ENCODE assay signal across 8 cellular contexts in genomic region chr22:31495343-31495742, GRCh38. TPM values are rescaled to one million over a fixed set of nuclear protein-coding genes. Genes with fewer than 3 reads are reported as not detected.
DNase-seq lines count a peak whose midpoint lies in the region; ATAC-seq and TF ChIP-seq lines count a peak whose summit lies in the region.

No MANE protein-coding gene starts in this region.

- no peaks in the 10 kb centered on the region for H3K27me3 Mint-ChIP-seq in natural killer cell treated with Interleukin-12 subunit alpha and Interleukin-12 subunit beta and Interleukin-15 and Interleukin-18, amount 100 ng/mL, for 72 hours

- peaks cover 20 to 23% of the 10 kb centered on the region in 2 donors for H3K4me1 Mint-ChIP-seq in natural killer cell treated with Interleukin-12 subunit alpha and Interleukin-12 subunit beta and Interleukin-15 and Interleukin-18, amount 100 ng/mL, for 72 hours (ENCODE audit: low read depth in 2 of 2)

- H3K9ac ChIP-seq in BLaER1 treated with 17β-estradiol and CSF1 and Interleukin-3, amounts not matched to agents 10 nM and 100 nM = peak overlapping the region; percentile 71 to 85 (median 84); a peak in 21 of 22 replicates
- H3K9ac ChIP-seq in Loucy (ENCODE audit: low read depth, low read length, poor library complexity, severe bottlenecking) = peak overlapping the region; percentile 71

- peaks cover 0 to 14% (median 10%) of the 10 kb centered on the region in 11 experiments; a peak in 16 of 22 replicates for H3K9me3 ChIP-seq in BLaER1 treated with 17β-estradiol and CSF1 and Interleukin-3, amounts not matched to agents 10 nM and 100 nM (replicated peaks in 1 of 11)
- no peaks in the 10 kb centered on the region for H3K9me3 ChIP-seq in Loucy (ENCODE audit: insufficient read depth, low read depth, low read length)

- peaks cover 41% of the 10 kb centered on the region for H3K79me2 ChIP-seq in Loucy (ENCODE audit: insufficient read depth, low read length)

- H3K36me3 Mint-ChIP-seq in natural killer cell treated with Interleukin-12 subunit alpha and Interleukin-12 subunit beta and Interleukin-15 and Interleukin-18, amount 100 ng/mL, for 72 hours = peaks cover 8% of the 10 kb centered on the region

- in situ Hi-C loops in GM13976 (cut with MboI; ENCODE audit: low sequenced_read_pairs, unreplicated experiment) = no loop called here

- TF ChIP-seq CTCF in Loucy (conservative IDR thresholded peaks at IDR 0.05; ENCODE audit: low read length) (no peak), GM13976 (IDR thresholded peaks at IDR 0.05; ENCODE audit: borderline replicate concordance, control extremely low read depth, extremely low read depth, insufficient read depth, missing control alignments) (no peak)

- no peak for DNase-seq in natural killer cell treated with Interleukin-12 subunit alpha and Interleukin-12 subunit beta and Interleukin-15 and Interleukin-18, amount 100 ng/mL, for 72 hours (ENCODE audit: low spot score)
- DNase-seq in activated gamma-delta T cell (lab: John Stamatoyannopoulos, UW) (no peak), HK-2 (ENCODE audit: unreplicated experiment) (no peak), GM13976 (ENCODE audit: low spot score) (no peak), dermis blood vessel endothelial cell (no peak)

- peak overlapping the region; percentile 94 for H2AFZ ChIP-seq in Loucy (ENCODE audit: low read length)

- peak overlapping the region; percentile 79 to 83 for H3K27ac Mint-ChIP-seq in natural killer cell treated with Interleukin-12 subunit alpha and Interleukin-12 subunit beta and Interleukin-15 and Interleukin-18, amount 100 ng/mL, for 72 hours

- H3K4me3 Mint-ChIP-seq in natural killer cell treated with Interleukin-12 subunit alpha and Interleukin-12 subunit beta and Interleukin-15 and Interleukin-18, amount 100 ng/mL, for 72 hours = peak overlapping the region; percentile 89

- H3K9me3 Mint-ChIP-seq in natural killer cell treated with Interleukin-12 subunit alpha and Interleukin-12 subunit beta and Interleukin-15 and Interleukin-18, amount 100 ng/mL, for 72 hours = no peaks in the 10 kb centered on the region

- H3K36me3 ChIP-seq in BLaER1 treated with 17β-estradiol and CSF1 and Interleukin-3, amounts not matched to agents 10 nM and 100 nM = peaks cover 0 to 22% (median under 1%) of the 10 kb centered on the region in 11 experiments; a peak in 8 of 22 replicates
- no peaks in the 10 kb centered on the region for H3K36me3 ChIP-seq in Loucy (ENCODE audit: insufficient read depth, low read length)

- H3K27me3 ChIP-seq in BLaER1 treated with 17β-estradiol and CSF1 and Interleukin-3, amounts not matched to agents 10 nM and 100 nM = no peaks in the 10 kb centered on the region
- H3K27me3 ChIP-seq in Loucy (ENCODE audit: insufficient read depth, low read length, poor library complexity, severe bottlenecking) = no peaks in the 10 kb centered on the region

- peak overlapping the region; percentile 0 to 79 (median 74); a peak in 17 of 22 replicates for H3K27ac ChIP-seq in BLaER1 treated with 17β-estradiol and CSF1 and Interleukin-3, amounts not matched to agents 10 nM and 100 nM
- peak overlapping the region; percentile 54 for H3K27ac ChIP-seq in cingulate gyrus (ENCODE audit: low read depth, low read length)

- H3F3A ChIP-seq in Loucy (ENCODE audit: low read depth) = peaks cover 2% of the 10 kb centered on the region; the same call in 1 of the 2 replicates

- H3K4me2 ChIP-seq in BLaER1 treated with 17β-estradiol and CSF1 and Interleukin-3, amounts not matched to agents 10 nM and 100 nM = peak overlapping the region; percentile 81 to 95 (median 89)
- peak overlapping the region; percentile 92 for H3K4me2 ChIP-seq in Loucy (ENCODE audit: low read depth, low read length, poor library complexity, severe bottlenecking)

- ATAC-seq in natural killer cell treated with Interleukin-12 subunit alpha and Interleukin-12 subunit beta and Interleukin-15 and Interleukin-18, amount 100 ng/mL, for 72 hours = no peak

- H3K9me2 ChIP-seq in Loucy (replicated peaks; ENCODE audit: low read depth, low read length) = no peaks in the 10 kb centered on the region

- peak overlapping the region; percentile 79 to 99 (median 84) for H3K4me3 ChIP-seq in BLaER1 treated with 17β-estradiol and CSF1 and Interleukin-3, amounts not matched to agents 10 nM and 100 nM
- peak overlapping the region; percentile 83 for H3K4me3 ChIP-seq in Loucy (ENCODE audit: low read length, poor library complexity, severe bottlenecking)

- peaks cover 38 to 57% (median 44%) of the 10 kb centered on the region in 10 experiments for H3K4me1 ChIP-seq in BLaER1 treated with 17β-estradiol and CSF1 and Interleukin-3, amounts not matched to agents 10 nM and 100 nM
- peaks cover 14% of the 10 kb centered on the region for H3K4me1 ChIP-seq in Loucy (ENCODE audit: insufficient read depth, low read length, poor library complexity, severe bottlenecking)

- no peaks in the 10 kb centered on the region for H4K20me1 ChIP-seq in BLaER1 treated with 17β-estradiol and CSF1 and Interleukin-3, amounts not matched to agents 10 nM and 100 nM
- no peaks in the 10 kb centered on the region for H4K20me1 ChIP-seq in Loucy (ENCODE audit: insufficient read depth, low read length, poor library complexity, severe bottlenecking)

RNA-seq across cellular contexts. Expression of gene SFI1, which starts 1.0 kb away (rescaled TPM):
- 100 to 1,000 TPM; 213 to 332 TPM for total RNA-seq in natural killer cell treated with Interleukin-12 subunit alpha and Interleukin-12 subunit beta and Interleukin-15 and Interleukin-18, amount 100 ng/mL, for 72 hours
- 17.9 and 23.6 TPM in 2 replicates for total RNA-seq in dermis blood vessel endothelial cell

RNA-seq across cellular contexts. Expression of gene EIF4ENIF1, which starts 5.7 kb away (rescaled TPM):
- 100 to 1,000 TPM in 1 of 2 donors, 10 to 100 TPM in 1; 83.4 to 107 TPM for total RNA-seq in natural killer cell treated with Interleukin-12 subunit alpha and Interleukin-12 subunit beta and Interleukin-15 and Interleukin-18, amount 100 ng/mL, for 72 hours
- 10.4 and 11.2 TPM in 2 replicates for total RNA-seq in dermis blood vessel endothelial cell
